Comparison of ENCODE assay signal across 34 cellular contexts in genomic region chr3:159934216-159934615, GRCh38. TPM values are rescaled to one million over a fixed set of nuclear protein-coding genes. Genes with fewer than 3 reads are reported as not detected.
"Had no signal": no experiment of that assay in that cellular context is flagged by ENCODE, and none has a peak within 500 bp of the region (broad histone marks: within the 10 kb centered on the region; RNA-seq: fewer than 3 reads in every experiment).

No MANE protein-coding gene starts in this region.

- DNase-seq: activated B cell treated with CpG ODN at 0.5 μM for 24 hours; activated CD4-positive, alpha-beta memory T cell treated with anti-CD3 and anti-CD28 coated beads for 36 hours; activated CD4-positive, alpha-beta T cell treated with anti-CD3 and anti-CD28 coated beads for 4 hours; activated CD4-positive, alpha-beta T cell treated with anti-CD3 and anti-CD28 coated beads, Interleukin-2, amount 10 ng/mL, durations not matched to agents 24 days and 14 days; activated CD4-positive, alpha-beta T cell treated with anti-CD3 and anti-CD28 coated beads, Interleukin-2, amount 50 U/mL, for 1 hour; activated CD4-positive, alpha-beta T cell treated with anti-CD3 and anti-CD28 coated beads, Interleukin-2, amount 50 U/mL, for 4 hours; activated CD4-positive, CD25-positive, alpha-beta regulatory T cell treated with anti-CD3 and anti-CD28 coated beads, Interleukin-2, amount 50 U/mL, for 72 hours; activated CD8-positive, alpha-beta memory T cell treated with anti-CD3 and anti-CD28 coated beads, Interleukin-2, amount 50 U/mL, for 4 hours; activated CD8-positive, alpha-beta T cell treated with anti-CD3 and anti-CD28 coated beads for 36 hours; activated effector memory CD4-positive, alpha-beta T cell treated with anti-CD3 and anti-CD28 coated beads, Interleukin-2, amount 50 U/mL, for 16 hours; activated gamma-delta T cell treated with Interleukin-2 at 50 U/mL for 16 hours; activated naive CD4-positive, alpha-beta T cell; activated naive CD4-positive, alpha-beta T cell treated with anti-CD3 and anti-CD28 coated beads for 36 hours; activated naive CD4-positive, alpha-beta T cell treated with anti-CD3 and anti-CD28 coated beads, Interleukin-2, amount 50 U/mL, for 16 hours; activated naive CD8-positive, alpha-beta T cell treated with anti-CD3 and anti-CD28 coated beads for 36 hours; activated T-cell treated with anti-CD3 and anti-CD28 coated beads for 4 hours; activated T-cell treated with anti-CD3 and anti-CD28 coated beads, Interleukin-2, amount 50 U/mL, for 1 hour; activated T-cell treated with anti-CD3 and anti-CD28 coated beads, Interleukin-2, amount 50 U/mL, for 4 hours; activated T-cell treated with anti-CD3 and anti-CD28 coated beads, Interleukin-2, amount 50 U/mL, for 72 hours; adrenal gland; amniotic stem cell; aorta; body of pancreas; brain microvascular endothelial cell; central memory CD4-positive, alpha-beta T cell; T-helper 2 cell; T-helper 9 cell had no signal

- FAIRE-seq: astrocyte, TTC549 had no signal

- H3K4me1 ChIP-seq: adrenal gland, breast epithelium had no signal

- H3K27ac ChIP-seq: adrenal gland, body of pancreas, brain microvascular endothelial cell, breast epithelium, VCaP had no signal

- H3K36me3 ChIP-seq: adrenal gland, brain microvascular endothelial cell, breast epithelium had no signal

- H3K27me3 ChIP-seq: adrenal gland, body of pancreas, brain microvascular endothelial cell, breast epithelium had no signal

- ATAC-seq: activated CD8-positive, alpha-beta T cell treated with anti-CD3 and anti-CD28 coated beads for 36 hours; activated naive CD4-positive, alpha-beta T cell treated with anti-CD3 and anti-CD28 coated beads, Interleukin-2, amount 50 U/mL, for 72 hours; activated T-cell treated with anti-CD3 and anti-CD28 coated beads, Interleukin-2, amount 50 U/mL, for 4 hours; activated T-cell treated with anti-CD3 and anti-CD28 coated beads, Interleukin-2, amount 50 U/mL, for 72 hours; activated T-helper 17 cell treated with anti-CD3 and anti-CD28 coated beads, Interleukin-2, amount 50 U/mL, for 72 hours; body of pancreas had no signal

- H3K4me3 ChIP-seq: adrenal gland, body of pancreas, breast epithelium had no signal

RNA-seq across cellular contexts. Expression of gene IL12A, which starts 54.4 kb away (rescaled TPM):
- total RNA-seq: activated CD4-positive, alpha-beta memory T cell treated with anti-CD3 and anti-CD28 coated beads for 36 hours; activated CD8-positive, alpha-beta memory T cell treated with anti-CD3 and anti-CD28 coated beads for 36 hours; activated CD8-positive, alpha-beta T cell treated with anti-CD3 and anti-CD28 coated beads for 36 hours; activated naive CD4-positive, alpha-beta T cell treated with anti-CD3 and anti-CD28 coated beads for 36 hours; activated naive CD4-positive, alpha-beta T cell treated with anti-CD3 and anti-CD28 coated beads, Interleukin-2, amount 50 U/mL, for 72 hours; activated T-cell treated with anti-CD3 and anti-CD28 coated beads, Interleukin-2, amount 50 U/mL, for 72 hours had no signal
